In the genomic region with DNA sequence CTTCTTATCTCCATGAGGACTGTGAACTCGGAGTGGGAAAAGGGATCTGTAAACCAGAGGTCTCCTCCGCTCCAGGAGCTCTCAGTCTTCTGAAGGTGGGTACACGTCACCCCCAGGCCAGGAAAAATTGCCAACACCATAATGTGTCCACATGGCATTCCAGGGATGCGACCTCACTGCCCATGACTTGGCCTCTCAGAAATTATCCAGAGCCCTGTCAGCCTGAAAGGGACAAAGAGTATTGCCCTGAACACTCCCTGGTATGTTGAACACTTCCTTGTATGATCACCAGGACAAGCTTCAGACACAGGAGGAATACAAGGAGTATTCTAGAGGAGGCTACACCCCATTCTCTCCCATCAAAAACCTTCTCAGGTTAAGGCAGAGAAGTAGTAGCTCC, we compare ENCODE assay signal across 18 cellular contexts.
A peak's percentile ranks its signal among the peaks of the same experiment; 100 is the strongest.
DNase-seq lines count a peak whose midpoint lies in the region; ATAC-seq and TF ChIP-seq lines count a peak whose summit lies in the region.
"Had no signal": no experiment of that assay in that cellular context is flagged by ENCODE, and none has a peak within 500 bp of the region (broad histone marks: within the 10 kb centered on the region; RNA-seq: fewer than 3 reads in every experiment).

No MANE protein-coding gene starts in this region.

- H3K36me3 ChIP-seq in mesenchymal stem cell (ENCODE audit: control insufficient read depth in 1 of 2, insufficient read depth in 2 of 2, low read depth in 1 of 2, low read length in 2 of 2) (no peaks in the 10 kb centered on the region), OCI-LY7 (ENCODE audit: insufficient read depth, low read length) (no peaks in the 10 kb centered on the region)
- H3K36me3 ChIP-seq: ascending aorta, tibial nerve had no signal

- no peaks in the 10 kb centered on the region for H3K79me2 ChIP-seq in OCI-LY7 (ENCODE audit: insufficient read depth, low read depth, low read length)

- no peak overlapping the region for H4K8ac ChIP-seq in mesenchymal stem cell (ENCODE audit: low read length)

- no peak overlapping the region for H2AK5ac ChIP-seq in mesenchymal stem cell (ENCODE audit: low read length, severe bottlenecking)

- no TSS peak for BruUV-seq in OCI-LY7 (replicated peaks; lab: Mats Ljungman, UMichigan)

- no peak for ATAC-seq in GM18858 (IDR thresholded peaks at IDR 0.05; ENCODE audit: unreplicated experiment)
- ATAC-seq: activated T-cell treated with anti-CD3 and anti-CD28 coated beads, Interleukin-2, amount 50 U/mL, for 72 hours; effector memory CD8-positive, alpha-beta T cell; GM12878 had no signal

- peak overlapping the region in 1 of 2 experiments; percentile 52 for H3K18ac ChIP-seq in mesenchymal stem cell (ENCODE audit: low read depth in 1 of 2, low read length in 2 of 2)

- H3K4me1 ChIP-seq in mesenchymal stem cell (ENCODE audit: control insufficient read depth, insufficient read depth, low read depth, low read length) (peaks cover 6% of the 10 kb centered on the region), OCI-LY7 (ENCODE audit: insufficient read depth, low read length, poor library complexity, severe bottlenecking) (no peaks in the 10 kb centered on the region)
- H3K4me1 ChIP-seq: ascending aorta, tibial nerve had no signal

- H3K4me2 ChIP-seq in mesenchymal stem cell (ENCODE audit: low read length, poor library complexity, severe bottlenecking) (no peak overlapping the region), OCI-LY7 (ENCODE audit: low read length) (no peak overlapping the region)

- H3K9me3 ChIP-seq in mesenchymal stem cell (ENCODE audit: control insufficient read depth, low read length) (no peaks in the 10 kb centered on the region), OCI-LY7 (ENCODE audit: low read length) (no peaks in the 10 kb centered on the region)
- H3K9me3 ChIP-seq: ascending aorta, tibial nerve had no signal

- CTCF ChIA-PET in OCI-LY7 (lab: Charles Lee; ENCODE audit: unreplicated experiment), result no interaction called here

- H3K23ac ChIP-seq in mesenchymal stem cell (ENCODE audit: low read length in 2 of 2), result no peak overlapping the region

- no peaks in the 10 kb centered on the region for H4K20me1 ChIP-seq in OCI-LY7 (ENCODE audit: insufficient read depth, low read length)

- TF ChIP-seq CTCF in cardiac fibroblast (IDR thresholded peaks at IDR 0.05; ENCODE audit: low read depth, low read length), result no peak
- no peak for TF ChIP-seq CTCF in OCI-LY7 (conservative IDR thresholded peaks at IDR 0.05; ENCODE audit: low read length)

- no peak overlapping the region for H2BK5ac ChIP-seq in mesenchymal stem cell (ENCODE audit: low read depth, low read length, poor library complexity, severe bottlenecking)

- H3K4me3 ChIP-seq in cardiac fibroblast (replicated peaks in 1 of 2; ENCODE audit: low read depth in 2 of 2, low read length in 2 of 2) (no peak overlapping the region), mesenchymal stem cell (ENCODE audit: insufficient read depth in 1 of 2, low read depth in 1 of 2, low read length in 2 of 2) (no peak overlapping the region), OCI-LY7 (ENCODE audit: low read depth, low read length, poor library complexity, severe bottlenecking) (no peak overlapping the region)
- H3K4me3 ChIP-seq: ascending aorta, GM12878, tibial nerve had no signal

- peak overlapping the region; percentile 32 for H3K9ac ChIP-seq in mesenchymal stem cell (ENCODE audit: low read length)

- no peak overlapping the region for H3K14ac ChIP-seq in mesenchymal stem cell (ENCODE audit: low read length in 2 of 2)

- H2AFZ ChIP-seq in mesenchymal stem cell (ENCODE audit: low read depth, low read length), result peak overlapping the region; percentile 27
- H2AFZ ChIP-seq in OCI-LY7 (ENCODE audit: low read length), result no peak overlapping the region

- WGBS in mesenchymal stem cell, result 65% methylated on average over 4 of the region's 4 CpGs

- no peak overlapping the region for H3K27ac ChIP-seq in mesenchymal stem cell (ENCODE audit: low read length, poor library complexity, severe bottlenecking)
- H3K27ac ChIP-seq in OCI-LY7 (ENCODE audit: low read depth, low read length, poor library complexity, severe bottlenecking), result no peak overlapping the region
- H3K27ac ChIP-seq: ascending aorta, tibial nerve had no signal

- DNase-seq in AG08395 (ENCODE audit: low spot score) (peak; percentile 45), M059J (ENCODE audit: low read depth) (peak; percentile 57), cardiac fibroblast (ENCODE audit: low read depth in 2 of 2) (peak; percentile 3 to 36), mesenchymal stem cell (peak; percentile 41), NCI-H526 treated with DMSO at 0.1 percent for 48 hours (lab: John Stamatoyannopoulos, UW) (no peak), GM19240 (ENCODE audit: insufficient read length, low spot score) (no peak), OCI-LY7 (ENCODE audit: low spot score) (no peak)
- DNase-seq: ACHN; activated CD4-positive, alpha-beta T cell treated with anti-CD3 and anti-CD28 coated beads for 48 hours; activated T-cell treated with anti-CD3 and anti-CD28 coated beads, Interleukin-2, amount 50 U/mL, for 72 hours; DMS 273 treated with DMSO at 0.1 percent for 48 hours; effector memory CD8-positive, alpha-beta T cell; H7; T-helper 2 cell had no signal

- H3K9me2 ChIP-seq in OCI-LY7 (ENCODE audit: insufficient read depth, low read length), result no peaks in the 10 kb centered on the region

- H3K27me3 ChIP-seq in mesenchymal stem cell (ENCODE audit: control insufficient read depth in 1 of 2, insufficient read depth in 1 of 2, low read length in 2 of 2), result no peaks in the 10 kb centered on the region
- H3K27me3 ChIP-seq: ascending aorta, tibial nerve had no signal

- intact Hi-C loops in OCI-LY7 (cut with micrococcal nuclease; ENCODE audit: unreplicated experiment), result no loop called here

- H2BK15ac ChIP-seq in mesenchymal stem cell (ENCODE audit: low read depth, poor library complexity, severe bottlenecking), result no peak overlapping the region

- H2BK120ac ChIP-seq in mesenchymal stem cell (ENCODE audit: low read depth, low read length), result no peak overlapping the region

- peak overlapping the region; percentile 21 to 51 for H3K4ac ChIP-seq in mesenchymal stem cell (ENCODE audit: low read depth in 1 of 2, low read length in 2 of 2)

- POLR2A ChIA-PET in OCI-LY7 (lab: Charles Lee), result no interaction called here

- H2BK12ac ChIP-seq in mesenchymal stem cell (ENCODE audit: low read length in 2 of 2), result peak overlapping the region; percentile 71 to 94

- H3K79me1 ChIP-seq in mesenchymal stem cell (replicated peaks; ENCODE audit: low read length, poor library complexity, severe bottlenecking), result no peaks in the 10 kb centered on the region

- H4K91ac ChIP-seq in mesenchymal stem cell (ENCODE audit: low read length), result no peak overlapping the region

Comparison
In these comparisons a context has a peak if more than half of its experiments do, and no peak if none do; other contexts are left out.
1. DNase-seq: peak in AG08395 (single experiment), M059J (single experiment), cardiac fibroblast (2 of 2) and mesenchymal stem cell (single experiment); none in NCI-H526 treated with DMSO at 0.1 percent for 48 hours (single experiment), GM19240 (single experiment) and OCI-LY7 (single experiment).